9 cellular contexts compared by ENCODE assay signal in genomic region chr7:135512135-135512887, GRCh38. TPM values are rescaled to one million over a fixed set of nuclear protein-coding genes. Genes with fewer than 3 reads are reported as not detected.
DNase-seq lines count a peak whose midpoint lies in the region; ATAC-seq and TF ChIP-seq lines count a peak whose summit lies in the region.
"Had no signal": no experiment of that assay in that cellular context is flagged by ENCODE, and none has a peak within 500 bp of the region (broad histone marks: within the 10 kb centered on the region; RNA-seq: fewer than 3 reads in every experiment).

No MANE protein-coding gene starts in this region.

- POLR2A ChIA-PET in SK-N-SH (lab: Yijun Ruan, JAX), result no interaction called here

- peak; percentile 83 for TF ChIP-seq RAD21 in SK-N-SH (IDR thresholded peaks at IDR 0.05; ENCODE audit: low read length)

- H3K27ac ChIP-seq in SK-N-SH (ENCODE audit: low read depth in 2 of 2, low read length in 1 of 2) (no peak overlapping the region), HL-60 (replicated peaks) (no peak overlapping the region), left lung (no peak overlapping the region)
- H3K27ac ChIP-seq: BLaER1 had no signal

- H3K9me3 ChIP-seq in SK-N-SH (no peaks in the 10 kb centered on the region), left lung (no peaks in the 10 kb centered on the region)
- H3K9me3 ChIP-seq: BLaER1 had no signal

- no peak overlapping the region for H2AFZ ChIP-seq in SK-N-SH (ENCODE audit: low read depth)

- H3K36me3 ChIP-seq in SK-N-SH (replicated peaks in 1 of 2; ENCODE audit: control insufficient read depth in 1 of 2, insufficient read depth in 2 of 2, low read length in 1 of 2), result no peaks in the 10 kb centered on the region
- no peaks in the 10 kb centered on the region for H3K36me3 ChIP-seq in left lung
- H3K36me3 ChIP-seq: BLaER1 had no signal

- ATAC-seq in SK-N-SH treated with all-trans-retinoic acid at 6 μM for 48 hours (no peak), GM19463 (IDR thresholded peaks at IDR 0.05; ENCODE audit: unreplicated experiment) (peak; percentile 29), left lung (peak; percentile 19)

- H3K9ac ChIP-seq in SK-N-SH, result no peak overlapping the region
- H3K9ac ChIP-seq: BLaER1 had no signal

- H3K4me3 ChIP-seq in SK-N-SH (ENCODE audit: low read depth in 2 of 2, low read length in 1 of 2) (no peak overlapping the region), HL-60 (replicated peaks; ENCODE audit: insufficient read depth, low read length) (no peak overlapping the region), astrocyte of the cerebellum (ENCODE audit: low read depth, low read length) (no peak overlapping the region), left lung (no peak overlapping the region)
- H3K4me3 ChIP-seq: BLaER1 had no signal

- H3K9me2 ChIP-seq in SK-N-SH, result no peaks in the 10 kb centered on the region

- intact Hi-C loops in left lung (cut with DNase I), result loop anchor here in 1 of 2 donors (10.0 kb wide), 1 partner anchor 228 kb away; no protein-coding TSS in a partner anchor

- DNase-seq in SK-N-SH (peak; percentile 68), HL-60 (ENCODE audit: low read depth in 1 of 2, low spot score in 1 of 2) (peak; percentile 65 to 73), NCI-H774 (lab: John Stamatoyannopoulos, UW) (peak; percentile 20), astrocyte of the cerebellum (ENCODE audit: low read depth) (no peak), left lung (no peak), KG1 (lab: John Stamatoyannopoulos, UW) (no peak)

- H3K4me1 ChIP-seq in SK-N-SH (ENCODE audit: control insufficient read depth in 1 of 2, insufficient read depth in 2 of 2, low read depth in 1 of 2, low read length in 1 of 2) (peaks cover 5 to 15% of the 10 kb centered on the region in 2 experiments; a peak in 2 of 4 replicates), left lung (peaks cover 4 to 26% of the 10 kb centered on the region in 2 donors)

- peaks cover 22% of the 10 kb centered on the region for H3K79me2 ChIP-seq in SK-N-SH (ENCODE audit: insufficient read depth)

- no peak overlapping the region for H3K4me2 ChIP-seq in SK-N-SH
- H3K4me2 ChIP-seq: BLaER1 had no signal

- 95% methylated on average over 2 of the region's 2 CpGs for WGBS in SK-N-SH (ENCODE audit: low lambda C conversion rate)

- TF ChIP-seq CTCF in SK-N-SH (IDR thresholded peaks at IDR 0.05), result peak; percentile 77
- no peak for TF ChIP-seq CTCF in HL-60 (IDR thresholded peaks at IDR 0.05; ENCODE audit: insufficient read depth, low read length)
- peak; percentile 51 for TF ChIP-seq CTCF in astrocyte of the cerebellum (IDR thresholded peaks at IDR 0.05; ENCODE audit: low read depth, low read length, missing control alignments)
- TF ChIP-seq CTCF in left lung (IDR thresholded peaks at IDR 0.05), result peak; percentile 46 to 49

- H3K27me3 ChIP-seq in SK-N-SH (ENCODE audit: insufficient read depth), result no peaks in the 10 kb centered on the region
- H3K27me3 ChIP-seq in HL-60 (ENCODE audit: insufficient read depth, poor library complexity, severe bottlenecking), result no peaks in the 10 kb centered on the region
- no peaks in the 10 kb centered on the region for H3K27me3 ChIP-seq in left lung
- H3K27me3 ChIP-seq: BLaER1 had no signal

- TF ChIP-seq EP300 in SK-N-SH (IDR thresholded peaks at IDR 0.05; ENCODE audit: borderline replicate concordance in 1 of 2, low read depth in 1 of 2, low read length in 1 of 2), result no peak

- CTCF ChIA-PET in SK-N-SH (lab: Yijun Ruan, JAX), result interaction anchor here (0.6 to 1.5 kb wide), 7 partner anchors 8 to 230 kb away, joined by 3 to 10 read pairs (median 4); no protein-coding TSS in a partner anchor

- H3F3A ChIP-seq in SK-N-SH (replicated peaks; ENCODE audit: insufficient read depth), result no peaks in the 10 kb centered on the region

- H4K20me1 ChIP-seq in SK-N-SH (ENCODE audit: insufficient read depth), result peaks cover 14% of the 10 kb centered on the region

- in situ Hi-C loops in astrocyte of the cerebellum (cut with HindIII; ENCODE audit: low sequenced_read_pairs), result no loop called here

TF ChIP-seq in SK-N-SH, 30 proteins besides CTCF, POLR2A, EP300 and RAD21 (continues in another document):
- TF ChIP-seq, protein P1, sequence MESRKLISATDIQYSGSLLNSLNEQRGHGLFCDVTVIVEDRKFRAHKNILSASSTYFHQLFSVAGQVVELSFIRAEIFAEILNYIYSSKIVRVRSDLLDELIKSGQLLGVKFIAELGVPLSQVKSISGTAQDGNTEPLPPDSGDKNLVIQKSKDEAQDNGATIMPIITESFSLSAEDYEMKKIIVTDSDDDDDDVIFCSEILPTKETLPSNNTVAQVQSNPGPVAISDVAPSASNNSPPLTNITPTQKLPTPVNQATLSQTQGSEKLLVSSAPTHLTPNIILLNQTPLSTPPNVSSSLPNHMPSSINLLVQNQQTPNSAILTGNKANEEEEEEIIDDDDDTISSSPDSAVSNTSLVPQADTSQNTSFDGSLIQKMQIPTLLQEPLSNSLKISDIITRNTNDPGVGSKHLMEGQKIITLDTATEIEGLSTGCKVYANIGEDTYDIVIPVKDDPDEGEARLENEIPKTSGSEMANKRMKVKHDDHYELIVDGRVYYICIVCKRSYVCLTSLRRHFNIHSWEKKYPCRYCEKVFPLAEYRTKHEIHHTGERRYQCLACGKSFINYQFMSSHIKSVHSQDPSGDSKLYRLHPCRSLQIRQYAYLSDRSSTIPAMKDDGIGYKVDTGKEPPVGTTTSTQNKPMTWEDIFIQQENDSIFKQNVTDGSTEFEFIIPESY (IDR thresholded peaks at IDR 0.05; ENCODE audit: borderline replicate concordance, low read depth), result no peak
- no peak for TF ChIP-seq MEF2A (IDR thresholded peaks at IDR 0.05; ENCODE audit: borderline replicate concordance, low read depth)
- TF ChIP-seq RCOR1 (IDR thresholded peaks at IDR 0.05; ENCODE audit: low read length), result no peak
- no peak for TF ChIP-seq RFX5 (IDR thresholded peaks at IDR 0.05; ENCODE audit: low read length)
- TF ChIP-seq, protein P2, sequence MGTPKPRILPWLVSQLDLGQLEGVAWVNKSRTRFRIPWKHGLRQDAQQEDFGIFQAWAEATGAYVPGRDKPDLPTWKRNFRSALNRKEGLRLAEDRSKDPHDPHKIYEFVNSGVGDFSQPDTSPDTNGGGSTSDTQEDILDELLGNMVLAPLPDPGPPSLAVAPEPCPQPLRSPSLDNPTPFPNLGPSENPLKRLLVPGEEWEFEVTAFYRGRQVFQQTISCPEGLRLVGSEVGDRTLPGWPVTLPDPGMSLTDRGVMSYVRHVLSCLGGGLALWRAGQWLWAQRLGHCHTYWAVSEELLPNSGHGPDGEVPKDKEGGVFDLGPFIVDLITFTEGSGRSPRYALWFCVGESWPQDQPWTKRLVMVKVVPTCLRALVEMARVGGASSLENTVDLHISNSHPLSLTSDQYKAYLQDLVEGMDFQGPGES (IDR thresholded peaks at IDR 0.05; ENCODE audit: low read depth, low read length), result no peak
- 0 out of 2 replicates have a peak, but pooled peaks have one; percentile 31 for TF ChIP-seq SIN3A (IDR thresholded peaks at IDR 0.05; ENCODE audit: borderline replicate concordance, low read depth, low read length)
- TF ChIP-seq RXRA (IDR thresholded peaks at IDR 0.05; ENCODE audit: borderline replicate concordance, low read depth), result no peak
- peak; percentile 63 for TF ChIP-seq SMC3 (IDR thresholded peaks at IDR 0.05; ENCODE audit: low read depth, low read length)
- TF ChIP-seq CHD2 (IDR thresholded peaks at IDR 0.05; ENCODE audit: low read length, partially characterized antibody), result no peak

TF ChIP-seq in SK-N-SH treated with all-trans-retinoic acid at 6 μM for 48 hours, 23 proteins besides CTCF, POLR2A, EP300 and RAD21 (continues in another document):
- no peak for TF ChIP-seq ZNF70 (CRISPR knock-in tag; IDR thresholded peaks at IDR 0.05)
- no peak for TF ChIP-seq ISL1 (CRISPR knock-in tag; IDR thresholded peaks at IDR 0.05)
- TF ChIP-seq TCF4 (CRISPR knock-in tag; IDR thresholded peaks at IDR 0.05; ENCODE audit: borderline replicate concordance), result no peak
- no peak for TF ChIP-seq OSR1 (CRISPR knock-in tag; IDR thresholded peaks at IDR 0.05)
- TF ChIP-seq ARNTL (CRISPR knock-in tag; IDR thresholded peaks at IDR 0.05; ENCODE audit: borderline replicate concordance, low read depth), result no peak
- TF ChIP-seq ZC3H10 (CRISPR knock-in tag; IDR thresholded peaks at IDR 0.05), result no peak
- no peak for TF ChIP-seq CSRNP3 (CRISPR knock-in tag; IDR thresholded peaks at IDR 0.05)
- TF ChIP-seq PPARA (CRISPR knock-in tag; IDR thresholded peaks at IDR 0.05; ENCODE audit: borderline replicate concordance), result no peak
- no peak for TF ChIP-seq ZFP3 (CRISPR knock-in tag; IDR thresholded peaks at IDR 0.05)

RNA-seq across cellular contexts. Expression of gene CNOT4, which starts 2.4 kb away (rescaled TPM):
- 8.0 and 9.3 TPM in 2 replicates for polyA plus RNA-seq in SK-N-SH (2012; rRNA removed)
- polyA plus RNA-seq in SK-N-SH (2012; cell fraction: cytosol; rRNA removed), result 7.4 and 7.5 TPM in 2 replicates
- polyA plus RNA-seq in SK-N-SH (2012; cell fraction: nucleus; rRNA removed), result 5.9 and 13.7 TPM in 2 replicates
- 10 to 100 TPM; 21.6 to 21.8 TPM for total RNA-seq in left lung

RNA-seq across cellular contexts. Expression of gene NUP205, which starts 45.4 kb away (rescaled TPM):
- 48.2 and 60.8 TPM in 2 replicates for polyA plus RNA-seq in SK-N-SH (2012; rRNA removed)
- polyA plus RNA-seq in SK-N-SH (2012; cell fraction: cytosol; rRNA removed), result 51.5 and 51.9 TPM in 2 replicates
- 60.3 and 92.0 TPM in 2 replicates for polyA plus RNA-seq in SK-N-SH (2012; cell fraction: nucleus; rRNA removed)
- total RNA-seq in left lung, result 10 to 100 TPM; 42.7 to 56.3 TPM

Comparison
In these comparisons a context has a peak if more than half of its experiments do, and no peak if none do; other contexts are left out.
1. DNase-seq: peak in SK-N-SH (single experiment), HL-60 (2 of 2) and NCI-H774 (single experiment); none in astrocyte of the cerebellum (single experiment), left lung (0 of 2) and KG1 (single experiment).